In genomic region chr1:156014829-156015228, GRCh38 we compare ENCODE assay signal across 1 cellular context.
TF ChIP-seq lines count a peak whose summit lies in the region.

No MANE protein-coding gene starts in this region.

TF ChIP-seq in GM23338, 12 proteins besides CTCF, POLR2A, EP300 and RAD21 (continued from another document):
- TF ChIP-seq POLR2AphosphoS5 (IDR thresholded peaks at IDR 0.05; ENCODE audit: low read depth) (no peak), ZNF331 (CRISPR knock-in tag; IDR thresholded peaks at IDR 0.05; ENCODE audit: low read depth) (no peak)
- TF ChIP-seq, protein P1, sequence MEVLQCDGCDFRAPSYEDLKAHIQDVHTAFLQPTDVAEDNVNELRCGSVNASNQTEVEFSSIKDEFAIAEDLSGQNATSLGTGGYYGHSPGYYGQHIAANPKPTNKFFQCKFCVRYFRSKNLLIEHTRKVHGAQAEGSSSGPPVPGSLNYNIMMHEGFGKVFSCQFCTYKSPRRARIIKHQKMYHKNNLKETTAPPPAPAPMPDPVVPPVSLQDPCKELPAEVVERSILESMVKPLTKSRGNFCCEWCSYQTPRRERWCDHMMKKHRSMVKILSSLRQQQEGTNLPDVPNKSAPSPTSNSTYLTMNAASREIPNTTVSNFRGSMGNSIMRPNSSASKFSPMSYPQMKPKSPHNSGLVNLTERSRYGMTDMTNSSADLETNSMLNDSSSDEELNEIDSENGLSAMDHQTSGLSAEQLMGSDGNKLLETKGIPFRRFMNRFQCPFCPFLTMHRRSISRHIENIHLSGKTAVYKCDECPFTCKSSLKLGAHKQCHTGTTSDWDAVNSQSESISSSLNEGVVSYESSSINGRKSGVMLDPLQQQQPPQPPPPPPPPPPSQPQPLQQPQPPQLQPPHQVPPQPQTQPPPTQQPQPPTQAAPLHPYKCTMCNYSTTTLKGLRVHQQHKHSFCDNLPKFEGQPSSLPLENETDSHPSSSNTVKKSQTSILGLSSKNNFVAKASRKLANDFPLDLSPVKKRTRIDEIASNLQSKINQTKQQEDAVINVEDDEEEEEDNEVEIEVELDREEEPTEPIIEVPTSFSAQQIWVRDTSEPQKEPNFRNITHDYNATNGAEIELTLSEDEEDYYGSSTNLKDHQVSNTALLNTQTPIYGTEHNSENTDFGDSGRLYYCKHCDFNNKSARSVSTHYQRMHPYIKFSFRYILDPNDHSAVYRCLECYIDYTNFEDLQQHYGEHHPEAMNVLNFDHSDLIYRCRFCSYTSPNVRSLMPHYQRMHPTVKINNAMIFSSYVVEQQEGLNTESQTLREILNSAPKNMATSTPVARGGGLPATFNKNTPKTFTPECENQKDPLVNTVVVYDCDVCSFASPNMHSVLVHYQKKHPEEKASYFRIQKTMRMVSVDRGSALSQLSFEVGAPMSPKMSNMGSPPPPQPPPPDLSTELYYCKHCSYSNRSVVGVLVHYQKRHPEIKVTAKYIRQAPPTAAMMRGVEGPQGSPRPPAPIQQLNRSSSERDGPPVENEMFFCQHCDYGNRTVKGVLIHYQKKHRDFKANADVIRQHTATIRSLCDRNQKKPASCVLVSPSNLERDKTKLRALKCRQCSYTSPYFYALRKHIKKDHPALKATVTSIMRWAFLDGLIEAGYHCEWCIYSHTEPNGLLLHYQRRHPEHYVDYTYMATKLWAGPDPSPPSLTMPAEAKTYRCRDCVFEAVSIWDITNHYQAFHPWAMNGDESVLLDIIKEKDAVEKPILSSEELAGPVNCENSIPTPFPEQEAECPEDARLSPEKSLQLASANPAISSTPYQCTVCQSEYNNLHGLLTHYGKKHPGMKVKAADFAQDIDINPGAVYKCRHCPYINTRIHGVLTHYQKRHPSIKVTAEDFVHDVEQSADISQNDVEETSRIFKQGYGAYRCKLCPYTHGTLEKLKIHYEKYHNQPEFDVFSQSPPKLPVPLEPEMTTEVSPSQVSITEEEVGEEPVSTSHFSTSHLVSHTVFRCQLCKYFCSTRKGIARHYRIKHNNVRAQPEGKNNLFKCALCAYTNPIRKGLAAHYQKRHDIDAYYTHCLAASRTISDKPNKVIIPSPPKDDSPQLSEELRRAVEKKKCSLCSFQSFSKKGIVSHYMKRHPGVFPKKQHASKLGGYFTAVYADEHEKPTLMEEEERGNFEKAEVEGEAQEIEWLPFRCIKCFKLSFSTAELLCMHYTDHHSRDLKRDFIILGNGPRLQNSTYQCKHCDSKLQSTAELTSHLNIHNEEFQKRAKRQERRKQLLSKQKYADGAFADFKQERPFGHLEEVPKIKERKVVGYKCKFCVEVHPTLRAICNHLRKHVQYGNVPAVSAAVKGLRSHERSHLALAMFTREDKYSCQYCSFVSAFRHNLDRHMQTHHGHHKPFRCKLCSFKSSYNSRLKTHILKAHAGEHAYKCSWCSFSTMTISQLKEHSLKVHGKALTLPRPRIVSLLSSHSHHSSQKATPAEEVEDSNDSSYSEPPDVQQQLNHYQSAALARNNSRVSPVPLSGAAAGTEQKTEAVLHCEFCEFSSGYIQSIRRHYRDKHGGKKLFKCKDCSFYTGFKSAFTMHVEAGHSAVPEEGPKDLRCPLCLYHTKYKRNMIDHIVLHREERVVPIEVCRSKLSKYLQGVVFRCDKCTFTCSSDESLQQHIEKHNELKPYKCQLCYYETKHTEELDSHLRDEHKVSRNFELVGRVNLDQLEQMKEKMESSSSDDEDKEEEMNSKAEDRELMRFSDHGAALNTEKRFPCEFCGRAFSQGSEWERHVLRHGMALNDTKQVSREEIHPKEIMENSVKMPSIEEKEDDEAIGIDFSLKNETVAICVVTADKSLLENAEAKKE (CRISPR knock-in tag; IDR thresholded peaks at IDR 0.05): no peak
- TF ChIP-seq, protein P2, sequence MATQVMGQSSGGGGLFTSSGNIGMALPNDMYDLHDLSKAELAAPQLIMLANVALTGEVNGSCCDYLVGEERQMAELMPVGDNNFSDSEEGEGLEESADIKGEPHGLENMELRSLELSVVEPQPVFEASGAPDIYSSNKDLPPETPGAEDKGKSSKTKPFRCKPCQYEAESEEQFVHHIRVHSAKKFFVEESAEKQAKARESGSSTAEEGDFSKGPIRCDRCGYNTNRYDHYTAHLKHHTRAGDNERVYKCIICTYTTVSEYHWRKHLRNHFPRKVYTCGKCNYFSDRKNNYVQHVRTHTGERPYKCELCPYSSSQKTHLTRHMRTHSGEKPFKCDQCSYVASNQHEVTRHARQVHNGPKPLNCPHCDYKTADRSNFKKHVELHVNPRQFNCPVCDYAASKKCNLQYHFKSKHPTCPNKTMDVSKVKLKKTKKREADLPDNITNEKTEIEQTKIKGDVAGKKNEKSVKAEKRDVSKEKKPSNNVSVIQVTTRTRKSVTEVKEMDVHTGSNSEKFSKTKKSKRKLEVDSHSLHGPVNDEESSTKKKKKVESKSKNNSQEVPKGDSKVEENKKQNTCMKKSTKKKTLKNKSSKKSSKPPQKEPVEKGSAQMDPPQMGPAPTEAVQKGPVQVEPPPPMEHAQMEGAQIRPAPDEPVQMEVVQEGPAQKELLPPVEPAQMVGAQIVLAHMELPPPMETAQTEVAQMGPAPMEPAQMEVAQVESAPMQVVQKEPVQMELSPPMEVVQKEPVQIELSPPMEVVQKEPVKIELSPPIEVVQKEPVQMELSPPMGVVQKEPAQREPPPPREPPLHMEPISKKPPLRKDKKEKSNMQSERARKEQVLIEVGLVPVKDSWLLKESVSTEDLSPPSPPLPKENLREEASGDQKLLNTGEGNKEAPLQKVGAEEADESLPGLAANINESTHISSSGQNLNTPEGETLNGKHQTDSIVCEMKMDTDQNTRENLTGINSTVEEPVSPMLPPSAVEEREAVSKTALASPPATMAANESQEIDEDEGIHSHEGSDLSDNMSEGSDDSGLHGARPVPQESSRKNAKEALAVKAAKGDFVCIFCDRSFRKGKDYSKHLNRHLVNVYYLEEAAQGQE (IDR thresholded peaks at IDR 0.05; ENCODE audit: unreplicated experiment): no peak
